Comparison of ENCODE assay signal across 15 cellular contexts in genomic region chr18:22026362-22026761, GRCh38.
"Had no signal": no experiment of that assay in that cellular context is flagged by ENCODE, and none has a peak within 500 bp of the region (broad histone marks: within the 10 kb centered on the region; RNA-seq: fewer than 3 reads in every experiment).

No MANE protein-coding gene starts in this region.

- ATAC-seq: activated CD4-positive, CD25-positive, alpha-beta regulatory T cell treated with anti-CD3 and anti-CD28 coated beads, Interleukin-2, amount 50 U/mL, for 24 hours; foreskin keratinocyte; left colon; natural killer cell; psoas muscle; stimulated activated naive CD8-positive, alpha-beta T cell treated with anti-CD3 and anti-CD28 coated beads, Interleukin-15, amount 100 ng/mL, for 72 hours; upper lobe of right lung had no signal

- H3K36me3 ChIP-seq: sigmoid colon, upper lobe of right lung had no signal

- H3K4me3 Mint-ChIP-seq: activated naive CD8-positive, alpha-beta T cell treated with anti-CD3 and anti-CD28 coated beads for 36 hours; activated T-helper 1 cell treated with anti-CD3 and anti-CD28 coated beads, Interleukin-12 subunit alpha, Interleukin-12 subunit beta, Interleukin-2, Interleukin-4 antibody, amounts not matched to agents 30 ng/mL and 10 ng/mL and 1 ng/mL, durations not matched to agents 14 hours and 24 hours and 36 hours; dendritic cell treated with granulocyte-macrophage colony-stimulating factor and Interleukin-4, amounts not matched to agents 40 ng/mL and 50 ng/mL, for 4 days; natural killer cell; stimulated activated naive CD8-positive, alpha-beta T cell treated with anti-CD3 and anti-CD28 coated beads, Interleukin-15, amount 100 ng/mL, for 72 hours; T-helper 2 cell treated with Interferon-gamma antibody and Interleukin-4, amounts not matched to agents 5 μg/mL and 100 μg/mL, for 36 hours had no signal

- H3K9me3 ChIP-seq: psoas muscle, sigmoid colon, upper lobe of right lung had no signal

- DNase-seq: activated naive CD8-positive, alpha-beta T cell treated with anti-CD3 and anti-CD28 coated beads for 36 hours; effector memory CD4-positive, alpha-beta T cell; left colon; natural killer cell; occipital lobe; sigmoid colon; stimulated activated CD4-positive, alpha-beta T cell treated with anti-CD3 and anti-CD28 coated beads, Interleukin-1b, Interleukin-23, amount 100 ng/mL, for 48 hours; stimulated activated naive CD8-positive, alpha-beta T cell treated with anti-CD3 and anti-CD28 coated beads, Interleukin-15, amount 100 ng/mL, for 72 hours; upper lobe of right lung had no signal

- H3K27ac ChIP-seq: foreskin keratinocyte, psoas muscle, sigmoid colon, upper lobe of right lung had no signal

- H3K4me1 Mint-ChIP-seq: activated naive CD8-positive, alpha-beta T cell treated with anti-CD3 and anti-CD28 coated beads for 36 hours; natural killer cell; stimulated activated naive CD8-positive, alpha-beta T cell treated with anti-CD3 and anti-CD28 coated beads, Interleukin-15, amount 100 ng/mL, for 72 hours had no signal

- H3K9me3 Mint-ChIP-seq: activated naive CD8-positive, alpha-beta T cell treated with anti-CD3 and anti-CD28 coated beads for 36 hours; activated T-helper 1 cell treated with anti-CD3 and anti-CD28 coated beads, Interleukin-12 subunit alpha, Interleukin-12 subunit beta, Interleukin-2, Interleukin-4 antibody, amounts not matched to agents 30 ng/mL and 10 ng/mL and 1 ng/mL, durations not matched to agents 14 hours and 24 hours and 36 hours; dendritic cell treated with granulocyte-macrophage colony-stimulating factor and Interleukin-4, amounts not matched to agents 40 ng/mL and 50 ng/mL, for 4 days; natural killer cell had no signal

- H3K36me3 Mint-ChIP-seq: activated naive CD8-positive, alpha-beta T cell treated with anti-CD3 and anti-CD28 coated beads for 36 hours; natural killer cell had no signal

- H3K27ac Mint-ChIP-seq: activated naive CD8-positive, alpha-beta T cell treated with anti-CD3 and anti-CD28 coated beads for 36 hours; activated T-helper 1 cell treated with anti-CD3 and anti-CD28 coated beads, Interleukin-12 subunit alpha, Interleukin-12 subunit beta, Interleukin-2, Interleukin-4 antibody, amounts not matched to agents 30 ng/mL and 10 ng/mL and 1 ng/mL, durations not matched to agents 14 hours and 24 hours and 36 hours; dendritic cell treated with granulocyte-macrophage colony-stimulating factor and Interleukin-4, amounts not matched to agents 40 ng/mL and 50 ng/mL, for 4 days; natural killer cell; stimulated activated naive CD8-positive, alpha-beta T cell treated with anti-CD3 and anti-CD28 coated beads, Interleukin-15, amount 100 ng/mL, for 72 hours; T-helper 2 cell treated with Interferon-gamma antibody and Interleukin-4, amounts not matched to agents 5 μg/mL and 100 μg/mL, for 36 hours had no signal

- H3K27me3 ChIP-seq: foreskin keratinocyte, sigmoid colon, upper lobe of right lung had no signal

- H3K4me1 ChIP-seq: foreskin keratinocyte, psoas muscle, sigmoid colon, upper lobe of right lung had no signal

- H3K4me3 ChIP-seq: psoas muscle, sigmoid colon, upper lobe of right lung had no signal

- H3K27me3 Mint-ChIP-seq: activated naive CD8-positive, alpha-beta T cell treated with anti-CD3 and anti-CD28 coated beads for 36 hours; dendritic cell treated with granulocyte-macrophage colony-stimulating factor and Interleukin-4, amounts not matched to agents 40 ng/mL and 50 ng/mL, for 4 days; stimulated activated naive CD8-positive, alpha-beta T cell treated with anti-CD3 and anti-CD28 coated beads, Interleukin-15, amount 100 ng/mL, for 72 hours had no signal
